9 cellular contexts compared by ENCODE assay signal in genomic region chr10:32981760-32982159, GRCh38. TPM values are rescaled to one million over a fixed set of nuclear protein-coding genes. Genes with fewer than 3 reads are reported as not detected.
A peak's percentile ranks its signal among the peaks of the same experiment; 100 is the strongest.
DNase-seq lines count a peak whose midpoint lies in the region; ATAC-seq, FAIRE-seq and TF ChIP-seq lines count a peak whose summit lies in the region.
"Had no signal": no experiment of that assay in that cellular context is flagged by ENCODE, and none has a peak within 500 bp of the region (broad histone marks: within the 10 kb centered on the region; RNA-seq: fewer than 3 reads in every experiment).

No MANE protein-coding gene starts in this region.

- H3K4me1 ChIP-seq in PC-9 (replicated peaks; ENCODE audit: insufficient read depth) (peaks cover 67% of the 10 kb centered on the region), endothelial cell of umbilical vein (ENCODE audit: control insufficient read depth, extremely low read depth, insufficient read depth, low read length) (peaks cover 66% of the 10 kb centered on the region), muscle layer of duodenum (ENCODE audit: control insufficient read depth in 1 of 2, insufficient read depth in 2 of 2, low read length in 2 of 2) (peaks cover 3 to 4% of the 10 kb centered on the region in 2 donors)

- peak overlapping the region; percentile 98 for H3K27ac ChIP-seq in PC-9
- peak overlapping the region; percentile 90 for H3K27ac ChIP-seq in endothelial cell of umbilical vein (ENCODE audit: insufficient read depth, low read depth, low read length)
- peak overlapping the region; percentile 97 for H3K27ac ChIP-seq in muscle layer of duodenum (ENCODE audit: low read length)

- TF ChIP-seq CTCF in PC-9 (conservative IDR thresholded peaks at IDR 0.05) = no peak
- no peak for TF ChIP-seq CTCF in endothelial cell of umbilical vein (IDR thresholded peaks at IDR 0.05; ENCODE audit: extremely low read depth in 1 of 2, insufficient read depth in 1 of 2, low read depth in 1 of 2, low read length in 2 of 2)

- no peak for ATAC-seq in HG02970 (IDR thresholded peaks at IDR 0.05; ENCODE audit: low FRiP score, unreplicated experiment)

- H2AFZ ChIP-seq in PC-9 (no peak overlapping the region), endothelial cell of umbilical vein (ENCODE audit: low read depth, low read length) (no peak overlapping the region)

- H3F3A ChIP-seq in PC-9 (ENCODE audit: insufficient read depth, low read depth) = peaks cover 65% of the 10 kb centered on the region

- H3K79me2 ChIP-seq in PC-9 (ENCODE audit: low read depth) (peaks cover 9% of the 10 kb centered on the region), endothelial cell of umbilical vein (ENCODE audit: control insufficient read depth, insufficient read depth, low read length) (no peaks in the 10 kb centered on the region)

- no peaks in the 10 kb centered on the region for H3K9me1 ChIP-seq in endothelial cell of umbilical vein (replicated peaks; ENCODE audit: control insufficient read depth, extremely low read depth, insufficient read depth, low read length)

- peak; percentile 85 for FAIRE-seq in endothelial cell of umbilical vein (lab: Jason Lieb, UNC)

- CTCF ChIA-PET in PC-9 (lab: Charles Lee) = interaction anchor here (0.6 kb wide), 1 partner anchor 629 kb away, joined by 3 read pairs; no protein-coding TSS in a partner anchor
- CTCF ChIA-PET in endothelial cell of umbilical vein (lab: Charles Lee) = interaction anchor here (0.9 to 4.4 kb wide), 8 partner anchors 8 to 27 kb away, joined by 3 to 31 read pairs (median 6); no protein-coding TSS in a partner anchor

- H4K20me1 ChIP-seq in PC-9 (ENCODE audit: insufficient read depth) (no peaks in the 10 kb centered on the region), endothelial cell of umbilical vein (replicated peaks; ENCODE audit: control insufficient read depth, extremely low read depth, insufficient read depth, low read length) (no peaks in the 10 kb centered on the region)

- H3K4me3 ChIP-seq in PC-9 (peak overlapping the region; percentile 60; the same call in 1 of the 2 replicates), endothelial cell of umbilical vein (replicated peaks in 1 of 3; ENCODE audit: insufficient read depth in 1 of 3, low read depth in 1 of 3, low read length in 3 of 3) (peak overlapping the region in 1 of 3 experiments; percentile 28), muscle layer of duodenum (ENCODE audit: low read depth in 1 of 2, low read length in 2 of 2) (no peak overlapping the region)

- BruUV-seq in PC-9 (replicated peaks; lab: Mats Ljungman, UMichigan) = no TSS peak
- no TSS peak for BruUV-seq in endothelial cell of umbilical vein (replicated peaks; lab: Mats Ljungman, UMichigan)

- DNase-seq in AML-193 (lab: John Stamatoyannopoulos, UW) (peak; percentile 13 to 18), PC-9 (peak in 1 of 2 experiments; percentile 84), endothelial cell of umbilical vein (ENCODE audit: low read depth, low spot score) (peak; percentile 95), midbrain (lab: John Stamatoyannopoulos, UW) (no peak), retina (no peak), NAMALWA (ENCODE audit: low spot score) (no peak)
- DNase-seq: GF-D8 had no signal

- H3K9ac ChIP-seq in endothelial cell of umbilical vein (replicated peaks; ENCODE audit: extremely low read depth, insufficient read depth, low read length) = peak overlapping the region; percentile 82

- H3K9me2 ChIP-seq in PC-9 (ENCODE audit: insufficient read depth) = no peaks in the 10 kb centered on the region

- H3K27me3 ChIP-seq in PC-9 (ENCODE audit: insufficient read depth, low read depth) (no peaks in the 10 kb centered on the region), endothelial cell of umbilical vein (ENCODE audit: control insufficient read depth in 2 of 2, insufficient read depth in 2 of 2, low read length in 2 of 2) (no peaks in the 10 kb centered on the region), muscle layer of duodenum (ENCODE audit: low read depth, low read length) (no peaks in the 10 kb centered on the region)

- dilution Hi-C loops in endothelial cell of umbilical vein (cut with MboI; ENCODE audit: extremely low pct_ligation_motif_present, low sequenced_read_pairs) = no loop called here

- TF ChIP-seq POLR2A in endothelial cell of umbilical vein (IDR thresholded peaks at IDR 0.05; ENCODE audit: low read depth, low read length) = no peak

- no peaks in the 10 kb centered on the region for H3K9me3 ChIP-seq in PC-9 (ENCODE audit: insufficient read depth, low read depth)
- no peaks in the 10 kb centered on the region for H3K9me3 ChIP-seq in endothelial cell of umbilical vein (replicated peaks; ENCODE audit: control insufficient read depth, insufficient read depth, low read length)
- H3K9me3 ChIP-seq in muscle layer of duodenum (ENCODE audit: control insufficient read depth in 1 of 2, low read length in 2 of 2) = no peaks in the 10 kb centered on the region

- intact Hi-C loops in PC-9 (cut with micrococcal nuclease; ENCODE audit: unreplicated experiment) = no loop called here
- intact Hi-C loops in endothelial cell of umbilical vein (cut with micrococcal nuclease) = loop anchor here (2.0 to 5.0 kb wide), 2 partner anchors 43 to 271 kb away; no protein-coding TSS in a partner anchor

- POLR2A ChIA-PET in PC-9 (lab: Charles Lee; ENCODE audit: unreplicated experiment) (interaction anchor here (0.5 to 2.3 kb wide), 6 partner anchors 20 to 769 kb away, joined by 5 to 13 read pairs (median 6); no protein-coding TSS in a partner anchor), endothelial cell of umbilical vein (lab: Charles Lee) (interaction anchor here (2.4 to 3.5 kb wide), 3 partner anchors 20 to 27 kb away, joined by 17 to 28 read pairs (median 21); no protein-coding TSS in a partner anchor)

- H3K4me2 ChIP-seq in PC-9 (peak overlapping the region; percentile 90), endothelial cell of umbilical vein (ENCODE audit: insufficient read depth, low read length) (peak overlapping the region; percentile 19)

- H3K36me3 ChIP-seq in PC-9 (ENCODE audit: low read depth) (no peaks in the 10 kb centered on the region), endothelial cell of umbilical vein (ENCODE audit: control insufficient read depth in 2 of 2, extremely low read depth in 1 of 2, insufficient read depth in 2 of 2, low read length in 2 of 2) (no peaks in the 10 kb centered on the region), muscle layer of duodenum (ENCODE audit: control insufficient read depth in 1 of 2, insufficient read depth in 2 of 2, low read length in 2 of 2) (peaks cover 0 to 11% of the 10 kb centered on the region in 2 donors)

TF ChIP-seq in endothelial cell of umbilical vein, 7 proteins besides CTCF, POLR2A, EP300 and RAD21:
- TF ChIP-seq, protein P1, sequence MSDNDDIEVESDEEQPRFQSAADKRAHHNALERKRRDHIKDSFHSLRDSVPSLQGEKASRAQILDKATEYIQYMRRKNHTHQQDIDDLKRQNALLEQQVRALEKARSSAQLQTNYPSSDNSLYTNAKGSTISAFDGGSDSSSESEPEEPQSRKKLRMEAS (IDR thresholded peaks at IDR 0.05; ENCODE audit: insufficient read depth, insufficient read length) = no peak
- no peak for TF ChIP-seq MYC (IDR thresholded peaks at IDR 0.05; ENCODE audit: low read depth, low read length)
- peak; percentile 69 for TF ChIP-seq POLR2AphosphoS5 (IDR thresholded peaks at IDR 0.05; ENCODE audit: insufficient read depth, low read depth, low read length)
- no peak for TF ChIP-seq EZH2 (IDR thresholded peaks at IDR 0.05; ENCODE audit: borderline replicate concordance, low read depth, low read length, severe bottlenecking)
- no peak for TF ChIP-seq FOS (IDR thresholded peaks at IDR 0.05; ENCODE audit: borderline replicate concordance, insufficient read depth, low read length)
- peak; percentile 86 for TF ChIP-seq GATA2 (IDR thresholded peaks at IDR 0.05; ENCODE audit: insufficient read depth, insufficient read length, low read depth, low read length)
- TF ChIP-seq JUN (IDR thresholded peaks at IDR 0.05; ENCODE audit: borderline replicate concordance, insufficient read depth, insufficient read length, low read depth) = peak; percentile 63

RNA-seq across cellular contexts. Expression of gene ITGB1, which starts 23.7 kb away (rescaled TPM):
- total RNA-seq in PC-9 (2021) = 307 and 421 TPM in 2 replicates
- 1,125 and 1,147 TPM in 2 replicates for total RNA-seq in endothelial cell of umbilical vein
- polyA plus RNA-seq in endothelial cell of umbilical vein = 313 and 424 TPM in 2 replicates
- polyA plus RNA-seq in endothelial cell of umbilical vein (2011; cell fraction: cytosol; rRNA removed) = 480 and 502 TPM in 2 replicates
- 255 and 459 TPM in 2 replicates for polyA plus RNA-seq in endothelial cell of umbilical vein (2011; cell fraction: nucleus; rRNA removed)
- 1,054 and 1,144 TPM in 2 replicates for polyA plus RNA-seq in endothelial cell of umbilical vein (2012)
- polyA minus RNA-seq in endothelial cell of umbilical vein = 909 and 1,209 TPM in 2 replicates
- polyA minus RNA-seq in endothelial cell of umbilical vein (2011; cell fraction: cytosol; rRNA and poly(A)+ RNA removed) = 134 TPM
- polyA minus RNA-seq in endothelial cell of umbilical vein (2011; cell fraction: nucleus; rRNA and poly(A)+ RNA removed) = 270 and 336 TPM in 2 replicates

Comparison
In these comparisons a context has a peak if more than half of its experiments do, and no peak if none do; other contexts are left out.
1. DNase-seq: peak in AML-193 (2 of 2) and endothelial cell of umbilical vein (single experiment); none in midbrain (single experiment), retina (single experiment) and NAMALWA (single experiment).
2. Peak in every context shown above with its lines, with median percentiles within 50 percentile points of each other: H3K27ac ChIP-seq.